17 cellular contexts compared by ENCODE assay signal in the genomic region with DNA sequence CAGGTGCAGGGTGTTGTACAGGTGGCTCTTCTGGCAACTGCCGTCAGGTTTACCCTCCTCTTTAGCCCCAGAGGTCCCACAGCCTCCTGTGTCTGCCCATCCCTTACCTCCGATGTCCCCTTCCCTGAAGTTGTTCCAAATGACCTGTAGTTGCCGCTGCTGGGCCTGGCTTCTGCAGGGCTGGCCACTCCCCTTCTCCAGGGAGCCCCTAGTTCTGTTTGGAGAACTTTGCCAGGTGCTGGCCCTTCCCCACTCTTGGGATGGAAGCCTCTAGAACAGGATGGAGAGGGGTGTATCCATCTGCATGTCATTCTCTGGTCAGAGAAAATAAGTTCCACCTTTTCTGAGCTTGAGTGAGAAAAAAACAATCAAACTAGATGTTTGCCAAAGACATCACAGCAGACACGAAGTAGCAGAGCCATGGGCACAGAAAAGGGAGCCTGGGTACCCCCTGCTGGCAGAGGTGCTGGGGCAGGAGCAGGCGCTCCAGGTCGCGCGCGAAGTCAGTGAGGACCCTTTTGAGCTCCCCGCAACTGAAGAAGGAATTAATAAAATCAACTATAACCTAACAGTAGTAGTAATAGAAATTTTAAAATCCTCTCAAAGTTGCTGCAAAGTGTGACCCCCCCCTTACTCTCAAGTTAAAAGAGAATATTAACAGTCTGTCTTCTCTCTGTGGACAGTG. TPM values are rescaled to one million over a fixed set of nuclear protein-coding genes. Genes with fewer than 3 reads are reported as not detected.
DNase-seq lines count a peak whose midpoint lies in the region; ATAC-seq and TF ChIP-seq lines count a peak whose summit lies in the region.
"Had no signal": no experiment of that assay in that cellular context is flagged by ENCODE, and none has a peak within 500 bp of the region (broad histone marks: within the 10 kb centered on the region; RNA-seq: fewer than 3 reads in every experiment).

No MANE protein-coding gene starts in this region.

- H3K56ac ChIP-seq in H9 (ENCODE audit: insufficient read length, low read depth, low read length): no peak overlapping the region
- H3K56ac ChIP-seq in mesendoderm (ENCODE audit: low read length): no peak overlapping the region

- no CpG with 5 or more reads among the region's 10 CpGs for WGBS in H9 (ENCODE audit: extremely low coverage, insufficient read length, low lambda C conversion rate)
- no CpG with 5 or more reads among the region's 10 CpGs for WGBS in mesendoderm (ENCODE audit: extremely low coverage, insufficient coverage, low lambda C conversion rate)
- 78% methylated on average over 10 of the region's 10 CpGs for WGBS in prostate gland

- no peak for ATAC-seq in PC-3
- ATAC-seq: stimulated activated naive B cell treated with anti-CD40 and anti-IgM and Interleukin-4, amounts not matched to agents 10 μg/mL and 1 μg/mL and 100 μg/mL, for 72 hours had no signal

- no peaks in the 10 kb centered on the region for H3F3A ChIP-seq in PC-3 (ENCODE audit: low read length, unreplicated experiment)

- no peak overlapping the region for H3K4me3 ChIP-seq in AG04450 (ENCODE audit: low read depth, low read length)
- no peak overlapping the region for H3K4me3 ChIP-seq in mesendoderm (ENCODE audit: low read length)
- H3K4me3 ChIP-seq in prostate gland: no peak overlapping the region
- no peak overlapping the region for H3K4me3 ChIP-seq in PC-3 (ENCODE audit: low read length)
- H3K4me3 ChIP-seq: lung, SK-N-MC had no signal

- H3K4ac ChIP-seq in H9 (ENCODE audit: low read depth, low read length): no peak overlapping the region
- H3K4ac ChIP-seq in mesendoderm (ENCODE audit: low read depth, low read length): no peak overlapping the region

- no peak overlapping the region for H3K14ac ChIP-seq in H9 (ENCODE audit: insufficient read depth, low read length)

- DNase-seq in AG04450 (ENCODE audit: low read depth, low spot score) (no peak), H9 (peak; percentile 74), dermis blood vessel endothelial cell (peak; percentile 73), mesendoderm (peak; percentile 67), prostate gland (ENCODE audit: low spot score) (no peak), PC-3 (no peak), SKM-1 treated with dmso at 0.1 percent for 144 hours (lab: John Stamatoyannopoulos, UW; ENCODE audit: unreplicated experiment) (no peak)
- no peak for DNase-seq in stimulated activated CD4-positive, alpha-beta T cell treated with anti-CD3 and anti-CD28 coated beads, Interleukin-12 subunit alpha, Interleukin-12 subunit beta, amount 100 ng/mL, for 4 hours
- DNase-seq: activated CD4-positive, alpha-beta memory T cell treated with anti-CD3 and anti-CD28 coated beads, Interleukin-2, amount 10 ng/mL, durations not matched to agents 7 days and 5 days; DMS53; hypothalamus; NCI-H1092 treated with DMSO at 0.1 percent for 48 hours; nucleus accumbens; stimulated activated naive B cell treated with anti-CD40 and anti-IgM and Interleukin-4, amounts not matched to agents 10 μg/mL and 1 μg/mL and 100 μg/mL, for 72 hours had no signal

- H3K9me3 ChIP-seq in AG04450 (ENCODE audit: control insufficient read depth, insufficient read depth, low read length) (peaks cover 5% of the 10 kb centered on the region), H9 (ENCODE audit: control insufficient read depth, low read depth, low read length) (no peaks in the 10 kb centered on the region), prostate gland (no peaks in the 10 kb centered on the region), PC-3 (ENCODE audit: low read length) (no peaks in the 10 kb centered on the region)

- H2BK5ac ChIP-seq in H9 (ENCODE audit: insufficient read length, low read length) (no peak overlapping the region), mesendoderm (ENCODE audit: low read length) (no peak overlapping the region)

- H3K36me3 Mint-ChIP-seq in H9 (ENCODE audit: insufficient read depth in 1 of 3, low read depth in 3 of 3): peaks cover 8 to 18% (median 15%) of the 10 kb centered on the region in 3 experiments; a peak in 6 of 7 replicates

- no peaks in the 10 kb centered on the region for H3K79me2 ChIP-seq in H9 (ENCODE audit: insufficient read depth, low read length)
- no peaks in the 10 kb centered on the region for H3K79me2 ChIP-seq in mesendoderm (ENCODE audit: control insufficient read depth, insufficient read depth, low read length)
- no peaks in the 10 kb centered on the region for H3K79me2 ChIP-seq in PC-3 (ENCODE audit: low read length)

- TF ChIP-seq POLR2A in prostate gland (IDR thresholded peaks at IDR 0.05): no peak

- no peaks in the 10 kb centered on the region for H3K23me2 ChIP-seq in H9 (ENCODE audit: insufficient read length, low read depth, low read length, poor library complexity, severe bottlenecking)

- H3K9me3 Mint-ChIP-seq in H9: peaks cover 7 to 9% of the 10 kb centered on the region in 2 experiments
- H3K9me3 Mint-ChIP-seq: activated CD4-positive, alpha-beta memory T cell treated with anti-CD3 and anti-CD28 coated beads, Interleukin-2, amount 10 ng/mL, durations not matched to agents 7 days and 5 days had no signal

- intact Hi-C loops in prostate gland (cut with DNase I): no loop called here
- intact Hi-C loops in PC-3 (cut with micrococcal nuclease): no loop called here

- H3K36me3 ChIP-seq in mesendoderm (ENCODE audit: control insufficient read depth, insufficient read depth, low read length) (no peaks in the 10 kb centered on the region), prostate gland (no peaks in the 10 kb centered on the region), PC-3 (ENCODE audit: low read depth, low read length) (no peaks in the 10 kb centered on the region)

- TF ChIP-seq CTCF in AG04450 (IDR thresholded peaks at IDR 0.05; ENCODE audit: low read depth, low read length) (peak; percentile 25; the same call in 1 of the 2 replicates), H9 (conservative IDR thresholded peaks at IDR 0.05) (peak; percentile 57), prostate gland (IDR thresholded peaks at IDR 0.05) (no peak), PC-3 (conservative IDR thresholded peaks at IDR 0.05; ENCODE audit: low read depth, low read length) (no peak)

- H3K9ac ChIP-seq in H9 (ENCODE audit: extremely low read depth, insufficient read length, low read length): no peak overlapping the region
- no peak overlapping the region for H3K9ac ChIP-seq in mesendoderm (ENCODE audit: low read length)
- no peak overlapping the region for H3K9ac ChIP-seq in PC-3 (ENCODE audit: low read length)

- H3K79me1 ChIP-seq in H9 (ENCODE audit: insufficient read depth, low read depth, low read length, poor library complexity, severe bottlenecking) (no peaks in the 10 kb centered on the region), mesendoderm (ENCODE audit: low read length) (no peaks in the 10 kb centered on the region)

- H3K27ac ChIP-seq in AG04450 (ENCODE audit: low read depth, low read length) (no peak overlapping the region), H9 (ENCODE audit: insufficient read length, low read depth, low read length) (no peak overlapping the region), mesendoderm (ENCODE audit: low read depth, low read length) (no peak overlapping the region), prostate gland (no peak overlapping the region), PC-3 (ENCODE audit: low read length) (no peak overlapping the region)
- H3K27ac ChIP-seq: SK-N-MC had no signal

- H4K8ac ChIP-seq in H9 (replicated peaks; ENCODE audit: insufficient read length, low read depth, low read length): no peak overlapping the region
- no peak overlapping the region for H4K8ac ChIP-seq in mesendoderm (ENCODE audit: low read depth, low read length)

- H3K9me2 ChIP-seq in PC-3 (replicated peaks; ENCODE audit: low read length): no peaks in the 10 kb centered on the region

- H3K23ac ChIP-seq in H9 (ENCODE audit: insufficient read length, low read depth, low read length): no peak overlapping the region
- no peak overlapping the region for H3K23ac ChIP-seq in mesendoderm (ENCODE audit: low read length)

- H2AFZ ChIP-seq in H9 (ENCODE audit: low read length): no peak overlapping the region
- no peak overlapping the region for H2AFZ ChIP-seq in PC-3 (ENCODE audit: low read length)

- no peak overlapping the region; a peak in 1 of 5 replicates for H3K4me3 Mint-ChIP-seq in H9
- H3K4me3 Mint-ChIP-seq: activated CD4-positive, alpha-beta memory T cell treated with anti-CD3 and anti-CD28 coated beads, Interleukin-2, amount 10 ng/mL, durations not matched to agents 7 days and 5 days; B cell; stimulated activated naive B cell treated with anti-CD40 and anti-IgM and Interleukin-4, amounts not matched to agents 10 μg/mL and 1 μg/mL and 100 μg/mL, for 72 hours had no signal

- H3K18ac ChIP-seq in H9 (ENCODE audit: insufficient read length, low read depth, low read length): no peak overlapping the region
- no peak overlapping the region for H3K18ac ChIP-seq in mesendoderm (ENCODE audit: low read length)

- H3K4me1 Mint-ChIP-seq in H9: peaks cover 4 to 11% of the 10 kb centered on the region in 2 experiments
- H3K4me1 Mint-ChIP-seq: activated CD4-positive, alpha-beta memory T cell treated with anti-CD3 and anti-CD28 coated beads, Interleukin-2, amount 10 ng/mL, durations not matched to agents 7 days and 5 days had no signal

- no peak overlapping the region for H2BK12ac ChIP-seq in H9 (ENCODE audit: insufficient read length, low read depth, low read length)

- H4K91ac ChIP-seq in H9 (ENCODE audit: insufficient read length, low read depth, low read length): no peak overlapping the region

- H3K27me3 ChIP-seq in AG04450 (ENCODE audit: control insufficient read depth, insufficient read depth, low read length) (no peaks in the 10 kb centered on the region), H9 (ENCODE audit: insufficient read depth, low read length) (no peaks in the 10 kb centered on the region), mesendoderm (ENCODE audit: insufficient read depth, low read length, poor library complexity) (no peaks in the 10 kb centered on the region), prostate gland (replicated peaks; ENCODE audit: insufficient read depth) (no peaks in the 10 kb centered on the region), PC-3 (ENCODE audit: low read length) (no peaks in the 10 kb centered on the region)

- H2BK120ac ChIP-seq in H9 (ENCODE audit: low read depth, low read length, poor library complexity, severe bottlenecking) (no peak overlapping the region), mesendoderm (ENCODE audit: low read depth, low read length) (no peak overlapping the region)

- BruUV-seq in PC-3 (replicated peaks; lab: Mats Ljungman, UMichigan): no TSS peak

- no peak overlapping the region for H2AK5ac ChIP-seq in H9 (ENCODE audit: insufficient read length, low read length)
- H2AK5ac ChIP-seq in mesendoderm (ENCODE audit: low read length): no peak overlapping the region

- H4K5ac ChIP-seq in H9 (ENCODE audit: insufficient read length, low read depth, low read length) (no peak overlapping the region), mesendoderm (ENCODE audit: low read length) (no peak overlapping the region)

- POLR2A ChIA-PET in AG04450 (lab: Yijun Ruan, JAX): no interaction called here
- POLR2A ChIA-PET in PC-3 (lab: Charles Lee; ENCODE audit: unreplicated experiment): no interaction called here

- no peak overlapping the region for H2BK15ac ChIP-seq in H9 (ENCODE audit: low read depth, low read length)
- no peak overlapping the region for H2BK15ac ChIP-seq in mesendoderm (replicated peaks; ENCODE audit: low read depth)

- H3T11ph ChIP-seq in H9 (ENCODE audit: low read length): no peak overlapping the region

- H3K27ac Mint-ChIP-seq in H9: peak overlapping the region in 1 of 3 experiments; percentile 59; a peak in 1 of 7 replicates
- H3K27ac Mint-ChIP-seq: activated CD4-positive, alpha-beta memory T cell treated with anti-CD3 and anti-CD28 coated beads, Interleukin-2, amount 10 ng/mL, durations not matched to agents 7 days and 5 days; B cell; stimulated activated naive B cell treated with anti-CD40 and anti-IgM and Interleukin-4, amounts not matched to agents 10 μg/mL and 1 μg/mL and 100 μg/mL, for 72 hours had no signal

- H3K4me2 ChIP-seq in H9 (ENCODE audit: insufficient read depth, insufficient read length, low read length) (no peak overlapping the region), mesendoderm (ENCODE audit: low read length) (no peak overlapping the region), PC-3 (ENCODE audit: low read length) (no peak overlapping the region)

- no peaks in the 10 kb centered on the region for H3K27me3 Mint-ChIP-seq in H9 (ENCODE audit: low read depth)
- H3K27me3 Mint-ChIP-seq: activated CD4-positive, alpha-beta memory T cell treated with anti-CD3 and anti-CD28 coated beads, Interleukin-2, amount 10 ng/mL, durations not matched to agents 7 days and 5 days; B cell; stimulated activated naive B cell treated with anti-CD40 and anti-IgM and Interleukin-4, amounts not matched to agents 10 μg/mL and 1 μg/mL and 100 μg/mL, for 72 hours had no signal

- no peaks in the 10 kb centered on the region for H4K20me1 ChIP-seq in H9 (ENCODE audit: control insufficient read depth, insufficient read depth, insufficient read length)
- no peaks in the 10 kb centered on the region for H4K20me1 ChIP-seq in PC-3 (ENCODE audit: low read length)

- no peak overlapping the region for H2BK20ac ChIP-seq in H9 (ENCODE audit: low read depth, low read length, poor library complexity, severe bottlenecking)

- H3K4me1 ChIP-seq in H9 (ENCODE audit: insufficient read depth, low read length) (no peaks in the 10 kb centered on the region), mesendoderm (ENCODE audit: control insufficient read depth, low read depth, low read length) (no peaks in the 10 kb centered on the region), prostate gland (replicated peaks) (no peaks in the 10 kb centered on the region), PC-3 (ENCODE audit: insufficient read depth, low read length) (no peaks in the 10 kb centered on the region)

- CTCF ChIA-PET in AG04450 (lab: Charles Lee) (interaction anchor here (3.8 kb wide), 1 partner anchor 11 kb away, joined by 25 read pairs; no protein-coding TSS in a partner anchor), PC-3 (lab: Charles Lee) (no interaction called here)

RNA-seq across cellular contexts. Expression of a gene that starts 20.2 kb away (rescaled TPM):
- polyA plus RNA-seq in AG04450 (2011; rRNA removed): 49.5 and 56.1 TPM in 2 replicates
- polyA minus RNA-seq in AG04450 (2011; rRNA and poly(A)+ RNA removed): 24.5 and 33.9 TPM in 2 replicates
- 15.6 and 17.2 TPM in 2 replicates for total RNA-seq in H9 (2021)
- total RNA-seq in dermis blood vessel endothelial cell: 102 and 247 TPM in 2 replicates
- 8.5 TPM for polyA plus RNA-seq in mesendoderm (2013, experiment 1 of 2)
- polyA plus RNA-seq in mesendoderm (2013, experiment 2 of 2): 8.4 TPM
- 10 to 100 TPM; 11.7 to 28.4 TPM for total RNA-seq in prostate gland
- 69.3 and 85.3 TPM in 2 replicates for total RNA-seq in PC-3 (2014; rRNA removed)

RNA-seq across cellular contexts. Expression of a gene that starts 48.7 kb away (rescaled TPM):
- polyA plus RNA-seq in AG04450 (2011; rRNA removed): 51.8 and 61.7 TPM in 2 replicates
- 31.9 and 34.8 TPM in 2 replicates for polyA minus RNA-seq in AG04450 (2011; rRNA and poly(A)+ RNA removed)
- total RNA-seq in H9 (2021): 56.6 and 57.2 TPM in 2 replicates
- 53.6 and 57.9 TPM in 2 replicates for total RNA-seq in dermis blood vessel endothelial cell
- polyA plus RNA-seq in mesendoderm (2013, experiment 1 of 2): 48.2 TPM
- 49.2 TPM for polyA plus RNA-seq in mesendoderm (2013, experiment 2 of 2)
- total RNA-seq in prostate gland: 10 to 100 TPM; 32.3 to 43.2 TPM
- 26.6 and 34.5 TPM in 2 replicates for total RNA-seq in PC-3 (2014; rRNA removed)

Comparison
In these comparisons a context has a peak if more than half of its experiments do, and no peak if none do; other contexts are left out.
1. DNase-seq: peak in H9 (single experiment), dermis blood vessel endothelial cell (single experiment) and mesendoderm (single experiment); none in AG04450 (single experiment), prostate gland (single experiment), stimulated activated CD4-positive, alpha-beta T cell treated with anti-CD3 and anti-CD28 coated beads, Interleukin-12 subunit alpha, Interleukin-12 subunit beta, amount 100 ng/mL, for 4 hours (single experiment), PC-3 (single experiment) and SKM-1 treated with dmso at 0.1 percent for 144 hours (single experiment).
2. CTCF ChIP-seq: peak in AG04450 (single experiment) and H9 (single experiment); none in prostate gland (0 of 4) and PC-3 (single experiment).